Comparison of ENCODE assay signal across 10 cellular contexts in genomic region chr6:142820336-142821016, GRCh38.
A peak's percentile ranks its signal among the peaks of the same experiment; 100 is the strongest.
DNase-seq lines count a peak whose midpoint lies in the region; ATAC-seq and TF ChIP-seq lines count a peak whose summit lies in the region.
"Had no signal": no experiment of that assay in that cellular context is flagged by ENCODE, and none has a peak within 500 bp of the region (broad histone marks: within the 10 kb centered on the region; RNA-seq: fewer than 3 reads in every experiment).

No MANE protein-coding gene starts in this region.

- H3K4me3 Mint-ChIP-seq in mesothelial cell of epicardium: peak overlapping the region; percentile 37

- H3K27ac ChIP-seq in left ventricle myocardium inferior (replicated peaks): peak overlapping the region; percentile 85
- H3K27ac ChIP-seq in ascending aorta: peak overlapping the region; percentile 37 to 57

- no peaks in the 10 kb centered on the region for H3K27me3 ChIP-seq in left ventricle myocardium inferior (ENCODE audit: low read depth)
- H3K27me3 ChIP-seq in ascending aorta: no peaks in the 10 kb centered on the region

- H3K9me3 ChIP-seq in left ventricle myocardium inferior (replicated peaks): no peaks in the 10 kb centered on the region
- no peaks in the 10 kb centered on the region for H3K9me3 ChIP-seq in ascending aorta

- DNase-seq in left ventricle myocardium inferior (no peak), cardiac septum (ENCODE audit: low spot score) (no peak), ascending aorta (ENCODE audit: low spot score in 2 of 2) (no peak), mesothelial cell of epicardium (ENCODE audit: low spot score in 2 of 2, unreplicated experiment in 2 of 2) (no peak), 8988T (no peak), GM19238 (ENCODE audit: insufficient read length, low spot score) (no peak), GM10266 (ENCODE audit: extremely low spot score) (no peak)
- DNase-seq: left cardiac atrium, NCI-H1436 had no signal

- peak overlapping the region; percentile 59 for H3K4me3 ChIP-seq in left ventricle myocardium inferior
- H3K4me3 ChIP-seq in ascending aorta: peak overlapping the region; percentile 48 to 56

- no peak for ATAC-seq in HG02678 (IDR thresholded peaks at IDR 0.05; ENCODE audit: unreplicated experiment)

- H3K27me3 Mint-ChIP-seq in mesothelial cell of epicardium (ENCODE audit: low read depth): no peaks in the 10 kb centered on the region

- no peaks in the 10 kb centered on the region for H3K9me3 Mint-ChIP-seq in mesothelial cell of epicardium

- H3K4me1 ChIP-seq in left ventricle myocardium inferior (peaks cover 68% of the 10 kb centered on the region), ascending aorta (peaks cover 2 to 27% of the 10 kb centered on the region in 2 donors)

- no peaks in the 10 kb centered on the region for H3K36me3 ChIP-seq in left ventricle myocardium inferior
- H3K36me3 ChIP-seq in ascending aorta: no peaks in the 10 kb centered on the region

- H3K36me3 Mint-ChIP-seq in mesothelial cell of epicardium: no peaks in the 10 kb centered on the region

- TF ChIP-seq CTCF in left ventricle myocardium inferior (IDR thresholded peaks at IDR 0.05; ENCODE audit: borderline replicate concordance): no peak
- TF ChIP-seq CTCF in ascending aorta (IDR thresholded peaks at IDR 0.05): no peak
- TF ChIP-seq CTCF in mesothelial cell of epicardium (IDR thresholded peaks at IDR 0.05; ENCODE audit: unreplicated experiment): no peak
- no peak for TF ChIP-seq CTCF in GM10266 (IDR thresholded peaks at IDR 0.05; ENCODE audit: control insufficient read depth, insufficient read depth, low read depth, missing control alignments)

- peak overlapping the region; percentile 80 for H3K27ac Mint-ChIP-seq in mesothelial cell of epicardium

- intact Hi-C loops in left ventricle myocardium inferior (cut with micrococcal nuclease) (no loop called here), cardiac septum (cut with DNase I) (loop anchor here (10.0 kb wide), 1 partner anchor 64 kb away; no protein-coding TSS in a partner anchor), ascending aorta (cut with DNase I) (no loop called here)

- peaks cover 39% of the 10 kb centered on the region for H3K4me1 Mint-ChIP-seq in mesothelial cell of epicardium
